8 cellular contexts compared by ENCODE assay signal in genomic region chr19:13795595-13796300, GRCh38. TPM values are rescaled to one million over a fixed set of nuclear protein-coding genes. Genes with fewer than 3 reads are reported as not detected.
DNase-seq lines count a peak whose midpoint lies in the region; ATAC-seq, FAIRE-seq and TF ChIP-seq lines count a peak whose summit lies in the region.

No MANE protein-coding gene starts in this region.

- peak overlapping the region; percentile 86 for H3K27ac Mint-ChIP-seq in T-helper 2 cell treated with Interferon-gamma antibody and Interleukin-4, amounts not matched to agents 5 μg/mL and 100 μg/mL, for 36 hours
- peak overlapping the region; percentile 62 for H3K27ac Mint-ChIP-seq in glutamatergic neuron (ENCODE audit: unreplicated experiment)

- H3K27me3 ChIP-seq in prostate gland (replicated peaks; ENCODE audit: insufficient read depth) = no peaks in the 10 kb centered on the region

- peak overlapping the region; percentile 92 to 96 for H3K4me3 ChIP-seq in prostate gland

- peaks cover 9% of the 10 kb centered on the region for H3K4me1 ChIP-seq in prostate gland (replicated peaks)

- intact Hi-C loops in Right ventricle myocardium inferior (cut with DNase I) (loop anchor here (5.0 kb wide), 1 partner anchor 42 kb away; no protein-coding TSS in a partner anchor), cardiac septum (cut with DNase I) (loop anchor here (2.0 kb wide), 2 partner anchors 21 to 43 kb away; partner anchors contain the start of gene C19orf53), prostate gland (cut with DNase I) (loop anchor here (5.0 kb wide), 1 partner anchor 42 kb away; no protein-coding TSS in a partner anchor)

- H3K9me3 ChIP-seq in prostate gland = no peaks in the 10 kb centered on the region

- H3K27me3 Mint-ChIP-seq in T-helper 2 cell treated with Interferon-gamma antibody and Interleukin-4, amounts not matched to agents 5 μg/mL and 100 μg/mL, for 36 hours (ENCODE audit: low read depth) = no peaks in the 10 kb centered on the region
- peaks cover 11% of the 10 kb centered on the region for H3K27me3 Mint-ChIP-seq in glutamatergic neuron (ENCODE audit: unreplicated experiment)

- H3K27ac ChIP-seq in prostate gland = peak overlapping the region; percentile 92 to 93

- H3K36me3 ChIP-seq in prostate gland = no peaks in the 10 kb centered on the region

- peak; percentile 70 for DNase-seq in Right ventricle myocardium inferior (ENCODE audit: missing footprints)
- no peak for DNase-seq in cardiac septum (ENCODE audit: low spot score)
- no peak for DNase-seq in T-helper 2 cell treated with Interferon-gamma antibody and Interleukin-4, amounts not matched to agents 5 μg/mL and 100 μg/mL, for 36 hours (ENCODE audit: low spot score)
- DNase-seq in glutamatergic neuron = peak; percentile 50
- DNase-seq in prostate gland (ENCODE audit: low spot score) = peak; percentile 29
- DNase-seq in RCC 7860 (ENCODE audit: low spot score) = no peak
- DNase-seq in putamen (ENCODE audit: low spot score) = no peak

- no peak for FAIRE-seq in RCC 7860 (lab: Jason Lieb, UNC)

- WGBS in prostate gland = 5% methylated on average over 27 of the region's 42 CpGs

- H3K9me3 Mint-ChIP-seq in T-helper 2 cell treated with Interferon-gamma antibody and Interleukin-4, amounts not matched to agents 5 μg/mL and 100 μg/mL, for 36 hours = no peaks in the 10 kb centered on the region
- H3K9me3 Mint-ChIP-seq in glutamatergic neuron (ENCODE audit: unreplicated experiment) = peaks cover 5% of the 10 kb centered on the region

- TF ChIP-seq POLR2A in prostate gland (IDR thresholded peaks at IDR 0.05) = no peak

- TF ChIP-seq CTCF in glutamatergic neuron (IDR thresholded peaks at IDR 0.05; ENCODE audit: partially characterized antibody, unreplicated experiment) (no peak), prostate gland (IDR thresholded peaks at IDR 0.05) (no peak)

- H3K36me3 Mint-ChIP-seq in T-helper 2 cell treated with Interferon-gamma antibody and Interleukin-4, amounts not matched to agents 5 μg/mL and 100 μg/mL, for 36 hours (ENCODE audit: low read depth) = no peaks in the 10 kb centered on the region
- peaks cover 2% of the 10 kb centered on the region for H3K36me3 Mint-ChIP-seq in glutamatergic neuron (ENCODE audit: unreplicated experiment)

- peaks cover 21% of the 10 kb centered on the region for H3K4me1 Mint-ChIP-seq in T-helper 2 cell treated with Interferon-gamma antibody and Interleukin-4, amounts not matched to agents 5 μg/mL and 100 μg/mL, for 36 hours (ENCODE audit: low read depth)
- H3K4me1 Mint-ChIP-seq in glutamatergic neuron (ENCODE audit: low read depth, unreplicated experiment) = peaks cover 1% of the 10 kb centered on the region

- peak overlapping the region; percentile 85 for H3K4me3 Mint-ChIP-seq in T-helper 2 cell treated with Interferon-gamma antibody and Interleukin-4, amounts not matched to agents 5 μg/mL and 100 μg/mL, for 36 hours
- peak overlapping the region; percentile 90 for H3K4me3 Mint-ChIP-seq in glutamatergic neuron (ENCODE audit: unreplicated experiment)

- ATAC-seq in Right ventricle myocardium inferior = peak; percentile 3
- peak; percentile 19 for ATAC-seq in HG03039 (IDR thresholded peaks at IDR 0.05; ENCODE audit: unreplicated experiment)

RNA-seq across cellular contexts. Expression of gene ZSWIM4, which starts 0.5 kb away (rescaled TPM):
- total RNA-seq in Right ventricle myocardium inferior (2.1 TPM), cardiac septum (3.9 TPM), glutamatergic neuron (ENCODE audit: unreplicated experiment) (46.0 TPM), prostate gland (10 to 100 TPM in 1 of 2 donors, 1 to 10 TPM in 1; 9.7 to 14.2 TPM)

RNA-seq across cellular contexts. Expression of gene C19orf53, which starts 21.5 kb away (rescaled TPM):
- total RNA-seq in Right ventricle myocardium inferior (89.9 TPM), cardiac septum (91.2 TPM), glutamatergic neuron (ENCODE audit: unreplicated experiment) (68.3 TPM), prostate gland (100 to 1,000 TPM; 151 to 193 TPM)

RNA-seq across cellular contexts. Expression of gene MRI1, which starts 31.4 kb away (rescaled TPM):
- 13.0 TPM for total RNA-seq in Right ventricle myocardium inferior
- total RNA-seq in cardiac septum = 15.4 TPM
- total RNA-seq in glutamatergic neuron (ENCODE audit: unreplicated experiment) = 21.9 TPM
- 10 to 100 TPM; 62.7 to 64.5 TPM for total RNA-seq in prostate gland

Comparison
In these comparisons a context has a peak if more than half of its experiments do, and no peak if none do; other contexts are left out.
1. DNase-seq: peak in Right ventricle myocardium inferior (single experiment), glutamatergic neuron (single experiment) and prostate gland (single experiment); none in cardiac septum (single experiment), T-helper 2 cell treated with Interferon-gamma antibody and Interleukin-4, amounts not matched to agents 5 μg/mL and 100 μg/mL, for 36 hours (single experiment), RCC 7860 (single experiment) and putamen (single experiment).